Comparison of ENCODE assay signal across 9 cellular contexts in genomic region chr1:174963547-174964125, GRCh38. TPM values are rescaled to one million over a fixed set of nuclear protein-coding genes. Genes with fewer than 3 reads are reported as not detected.
DNase-seq lines count a peak whose midpoint lies in the region; ATAC-seq and TF ChIP-seq lines count a peak whose summit lies in the region.
"Had no signal": no experiment of that assay in that cellular context is flagged by ENCODE, and none has a peak within 500 bp of the region (broad histone marks: within the 10 kb centered on the region; RNA-seq: fewer than 3 reads in every experiment).

No MANE protein-coding gene starts in this region.

- no peak overlapping the region for H3K4me3 Mint-ChIP-seq in CD8-positive, alpha-beta T cell
- H3K4me3 Mint-ChIP-seq in activated CD4-positive, alpha-beta memory T cell treated with anti-CD3 and anti-CD28 coated beads for 36 hours: no peak overlapping the region
- H3K4me3 Mint-ChIP-seq in naive thymus-derived CD4-positive, alpha-beta T cell: peak overlapping the region in 8 of 10 donors; percentile 25 to 92 (median 80)

- CTCF ChIA-PET in CD8-positive, alpha-beta T cell (lab: Charles Lee): interaction anchor here (0.7 to 8.2 kb wide), 2 partner anchors 21 to 24 kb away, joined by 3 to 61 read pairs; no protein-coding TSS in a partner anchor
- CTCF ChIA-PET in activated CD4-positive, alpha-beta memory T cell treated with anti-CD3 and anti-CD28 coated beads for 36 hours (lab: Charles Lee): interaction anchor here (0.7 to 3.2 kb wide), 5 partner anchors 13 to 316 kb away, joined by 3 to 12 read pairs (median 3); no protein-coding TSS in a partner anchor
- CTCF ChIA-PET in naive thymus-derived CD4-positive, alpha-beta T cell (lab: Charles Lee): interaction anchor here (1.0 kb wide), 1 partner anchor 163 kb away, joined by 3 read pairs; no protein-coding TSS in a partner anchor

- intact Hi-C loops in CD8-positive, alpha-beta T cell (cut with DNase I, micrococcal nuclease): loop anchor here (1.0 to 10.0 kb wide), 6 partner anchors 15 to 1099 kb away; partner anchors contain the start of genes CACYBP (in 2 of the 2), GAS5 (in 1 of the 2) and ZBTB37 (in 1 of the 2)
- intact Hi-C loops in activated CD4-positive, alpha-beta memory T cell treated with anti-CD3 and anti-CD28 coated beads for 36 hours (cut with micrococcal nuclease): loop anchor here (1.0 to 5.0 kb wide), 6 partner anchors 25 to 756 kb away; partner anchors contain the start of gene CACYBP
- intact Hi-C loops in naive thymus-derived CD4-positive, alpha-beta T cell (cut with micrococcal nuclease): loop anchor here (1.0 to 10.0 kb wide), 6 partner anchors 25 to 231 kb away; partner anchors contain the start of genes MRPS14 (in 2 of the 2), CACYBP (in 1 of the 2) and KIAA0040 (in 1 of the 2)

- ATAC-seq in CD8-positive, alpha-beta T cell: no peak
- ATAC-seq in naive thymus-derived CD4-positive, alpha-beta T cell: no peak
- ATAC-seq in HG03342 (IDR thresholded peaks at IDR 0.05; ENCODE audit: unreplicated experiment): no peak
- no peak for ATAC-seq in GM21619 (IDR thresholded peaks at IDR 0.05; ENCODE audit: unreplicated experiment)

- POLR2A ChIA-PET in CD8-positive, alpha-beta T cell (lab: Charles Lee): interaction anchor here (1.0 to 10.8 kb wide), 7 partner anchors 9 to 164 kb away, joined by 3 to 167 read pairs (median 4); partner anchors contain the start of gene CACYBP
- POLR2A ChIA-PET in activated CD4-positive, alpha-beta memory T cell treated with anti-CD3 and anti-CD28 coated beads for 36 hours (lab: Charles Lee): interaction anchor here (0.7 to 2.2 kb wide), 3 partner anchors 35 to 178 kb away, joined by 3 to 7 read pairs (median 4); partner anchors contain the start of gene CACYBP
- POLR2A ChIA-PET in naive thymus-derived CD4-positive, alpha-beta T cell (lab: Charles Lee): interaction anchor here (0.6 to 10.7 kb wide), 12 partner anchors 10 to 1140 kb away, joined by 3 to 227 read pairs (median 5); partner anchors contain the start of genes CACYBP and MRPS14

- H3K27ac Mint-ChIP-seq in CD8-positive, alpha-beta T cell: peak overlapping the region; percentile 98
- peak overlapping the region; percentile 92 for H3K27ac Mint-ChIP-seq in activated CD4-positive, alpha-beta memory T cell treated with anti-CD3 and anti-CD28 coated beads for 36 hours
- peak overlapping the region; percentile 87 to 99 (median 91) for H3K27ac Mint-ChIP-seq in naive thymus-derived CD4-positive, alpha-beta T cell

- H3K27me3 Mint-ChIP-seq in CD8-positive, alpha-beta T cell (ENCODE audit: low read depth): no peaks in the 10 kb centered on the region
- no peaks in the 10 kb centered on the region for H3K27me3 Mint-ChIP-seq in activated CD4-positive, alpha-beta memory T cell treated with anti-CD3 and anti-CD28 coated beads for 36 hours
- no peaks in the 10 kb centered on the region for H3K27me3 Mint-ChIP-seq in naive thymus-derived CD4-positive, alpha-beta T cell

- H3K4me1 ChIP-seq in CD8-positive, alpha-beta T cell (ENCODE audit: insufficient read depth, low read length): peaks cover 53% of the 10 kb centered on the region
- H3K4me1 ChIP-seq in naive thymus-derived CD4-positive, alpha-beta T cell (ENCODE audit: control insufficient read depth in 2 of 2, insufficient read depth in 2 of 2, low read length in 2 of 2): peaks cover 49 to 51% of the 10 kb centered on the region in 2 donors

- no peaks in the 10 kb centered on the region for H3K27me3 ChIP-seq in CD8-positive, alpha-beta T cell (ENCODE audit: insufficient read depth, low read length)
- H3K27me3 ChIP-seq in naive thymus-derived CD4-positive, alpha-beta T cell (ENCODE audit: control insufficient read depth in 2 of 2, insufficient read depth in 2 of 2, low read length in 2 of 2): no peaks in the 10 kb centered on the region

- TF ChIP-seq RAD21 in Ishikawa (IDR thresholded peaks at IDR 0.05; ENCODE audit: low read depth): no peak

- TF ChIP-seq EP300 in Ishikawa (IDR thresholded peaks at IDR 0.05; ENCODE audit: borderline replicate concordance): no peak

- peak overlapping the region; percentile 62 for H3K27ac ChIP-seq in CD8-positive, alpha-beta T cell (ENCODE audit: low read depth, low read length)
- peak overlapping the region; percentile 68 for H3K27ac ChIP-seq in naive thymus-derived CD4-positive, alpha-beta T cell (ENCODE audit: low read depth, low read length)

- TF ChIP-seq CTCF in CD8-positive, alpha-beta T cell (IDR thresholded peaks at IDR 0.05): no peak

- peaks cover 49% of the 10 kb centered on the region for H3K4me1 Mint-ChIP-seq in CD8-positive, alpha-beta T cell (ENCODE audit: low read depth)
- peaks cover 49% of the 10 kb centered on the region for H3K4me1 Mint-ChIP-seq in activated CD4-positive, alpha-beta memory T cell treated with anti-CD3 and anti-CD28 coated beads for 36 hours (ENCODE audit: low read depth)
- H3K4me1 Mint-ChIP-seq in naive thymus-derived CD4-positive, alpha-beta T cell: peaks cover 22 to 56% (median 54%) of the 10 kb centered on the region in 7 donors

- H3K36me3 Mint-ChIP-seq in CD8-positive, alpha-beta T cell: no peaks in the 10 kb centered on the region
- peaks cover 1% of the 10 kb centered on the region for H3K36me3 Mint-ChIP-seq in activated CD4-positive, alpha-beta memory T cell treated with anti-CD3 and anti-CD28 coated beads for 36 hours
- peaks cover 0 to 4% (median 0%) of the 10 kb centered on the region in 5 donors for H3K36me3 Mint-ChIP-seq in naive thymus-derived CD4-positive, alpha-beta T cell

- H3K4me3 ChIP-seq in CD8-positive, alpha-beta T cell (ENCODE audit: low read depth, low read length): no peak overlapping the region
- peak overlapping the region; percentile 39 for H3K4me3 ChIP-seq in naive thymus-derived CD4-positive, alpha-beta T cell (ENCODE audit: low read length)

- no peaks in the 10 kb centered on the region for H3K36me3 ChIP-seq in CD8-positive, alpha-beta T cell (ENCODE audit: insufficient read depth, low read length)
- no peaks in the 10 kb centered on the region for H3K36me3 ChIP-seq in naive thymus-derived CD4-positive, alpha-beta T cell (ENCODE audit: control insufficient read depth in 2 of 3, insufficient read depth in 3 of 3, low read length in 3 of 3)

- DNase-seq in CD8-positive, alpha-beta T cell: no peak
- no peak for DNase-seq in activated CD4-positive, alpha-beta memory T cell treated with anti-CD3 and anti-CD28 coated beads for 36 hours
- peak in 2 of 9 donors; percentile 11 to 23 for DNase-seq in naive thymus-derived CD4-positive, alpha-beta T cell
- DNase-seq in NCI-H524 treated with DMSO at 0.1 percent for 48 hours (lab: John Stamatoyannopoulos, UW) (no peak), T1000 (lab: John Stamatoyannopoulos, UW) (no peak)
- DNase-seq: posterior cingulate gyrus had no signal

- H3K9me3 ChIP-seq in CD8-positive, alpha-beta T cell (ENCODE audit: low read length): no peaks in the 10 kb centered on the region
- no peaks in the 10 kb centered on the region for H3K9me3 ChIP-seq in naive thymus-derived CD4-positive, alpha-beta T cell (ENCODE audit: control insufficient read depth in 2 of 3, low read length in 3 of 3)

- H3K9me3 Mint-ChIP-seq in CD8-positive, alpha-beta T cell: no peaks in the 10 kb centered on the region
- no peaks in the 10 kb centered on the region for H3K9me3 Mint-ChIP-seq in activated CD4-positive, alpha-beta memory T cell treated with anti-CD3 and anti-CD28 coated beads for 36 hours
- H3K9me3 Mint-ChIP-seq in naive thymus-derived CD4-positive, alpha-beta T cell: peaks cover 0 to 2% (median 0%) of the 10 kb centered on the region in 11 donors

TF ChIP-seq in Ishikawa, 13 proteins besides CTCF, POLR2A, EP300 and RAD21:
- peak; percentile 50 for TF ChIP-seq NFIC (IDR thresholded peaks at IDR 0.05)
- TF ChIP-seq TEAD4 (IDR thresholded peaks at IDR 0.05): no peak

RNA-seq across cellular contexts. Expression of gene CACYBP, which starts 36.1 kb away (rescaled TPM):
- total RNA-seq in CD8-positive, alpha-beta T cell: 100 to 1,000 TPM; 105 to 122 TPM
- 100 to 1,000 TPM; 399 to 409 TPM for total RNA-seq in activated CD4-positive, alpha-beta memory T cell treated with anti-CD3 and anti-CD28 coated beads for 36 hours
- 100 to 1,000 TPM in 2 of 5 experiments, 10 to 100 TPM in 3; 70.8 to 190 (median 96.2) TPM for total RNA-seq in naive thymus-derived CD4-positive, alpha-beta T cell
- 100 to 1,000 TPM; 164 to 192 TPM for polyA plus RNA-seq in naive thymus-derived CD4-positive, alpha-beta T cell

RNA-seq across cellular contexts. Expression of gene MRPS14, which starts 59.6 kb away (rescaled TPM):
- total RNA-seq in CD8-positive, alpha-beta T cell: 1 to 10 TPM; 6.8 to 7.3 TPM
- total RNA-seq in activated CD4-positive, alpha-beta memory T cell treated with anti-CD3 and anti-CD28 coated beads for 36 hours: 10 to 100 TPM; 44.7 to 47.6 TPM
- 10 to 100 TPM; 12.4 to 36.5 (median 31.5) TPM for total RNA-seq in naive thymus-derived CD4-positive, alpha-beta T cell
- polyA plus RNA-seq in naive thymus-derived CD4-positive, alpha-beta T cell: 10 to 100 TPM; 53.6 to 67.6 TPM

Comparison
In these comparisons a context has a peak if more than half of its experiments do, and no peak if none do; other contexts are left out.
1. H3K4me3 Mint-ChIP-seq: peak in naive thymus-derived CD4-positive, alpha-beta T cell (8 of 10); none in CD8-positive, alpha-beta T cell (single experiment) and activated CD4-positive, alpha-beta memory T cell treated with anti-CD3 and anti-CD28 coated beads for 36 hours (single experiment).
2. Peak in every context shown above with its lines, with median percentiles within 50 percentile points of each other: H3K27ac Mint-ChIP-seq.